In the genomic region with DNA sequence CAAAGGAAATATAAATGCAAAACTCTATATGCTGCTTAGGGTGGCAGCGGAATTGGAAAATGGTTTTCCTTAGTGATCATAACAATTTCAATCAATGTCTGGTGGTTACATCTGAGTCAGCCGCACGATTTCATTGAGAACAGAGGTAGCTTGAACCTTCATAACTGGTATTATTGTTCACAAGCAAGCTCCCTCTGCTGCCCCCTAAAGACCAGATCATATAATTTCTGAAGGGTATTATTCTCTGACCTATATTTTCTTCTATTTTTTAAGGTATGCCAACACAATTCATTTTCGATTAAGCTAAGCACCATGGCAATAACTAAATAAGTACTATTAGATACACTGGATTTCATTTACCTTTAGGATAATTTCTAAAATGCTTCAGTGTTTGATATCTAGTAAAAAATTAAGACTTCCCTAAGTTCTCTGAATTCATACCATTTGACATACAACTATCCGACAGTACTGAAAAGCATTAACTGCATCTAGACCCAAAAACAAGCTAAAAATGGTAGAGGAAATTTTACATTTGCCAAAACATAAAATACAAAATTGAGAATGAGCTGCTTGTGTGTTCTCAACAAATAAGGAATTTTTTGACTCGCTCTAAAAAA, we compare ENCODE assay signal across 8 cellular contexts.
DNase-seq lines count a peak whose midpoint lies in the region; ATAC-seq and TF ChIP-seq lines count a peak whose summit lies in the region.

No MANE protein-coding gene starts in this region.

- no peaks in the 10 kb centered on the region for H3K79me2 ChIP-seq in OCI-LY3 (ENCODE audit: low read length)

- WGBS in psoas muscle, 3 donors, result 72 to 78% (median 75%) methylated on average over 6 of the region's 6 CpGs

- H3K27me3 ChIP-seq in OCI-LY3 (ENCODE audit: low read depth, low read length), result no peaks in the 10 kb centered on the region
- no peaks in the 10 kb centered on the region for H3K27me3 ChIP-seq in psoas muscle (ENCODE audit: insufficient read depth in 3 of 3, low read length in 2 of 3)

- H3K9me3 ChIP-seq in OCI-LY3 (ENCODE audit: insufficient read depth, low read length) (no peaks in the 10 kb centered on the region), psoas muscle (no peaks in the 10 kb centered on the region)

- no peak overlapping the region for H2AFZ ChIP-seq in OCI-LY3 (ENCODE audit: low read depth, low read length)

- H3K27ac ChIP-seq in OCI-LY3 (ENCODE audit: low read length) (no peak overlapping the region), psoas muscle (no peak overlapping the region)

- CTCF ChIA-PET in GM10248 (lab: Yijun Ruan, JAX), result interaction anchor here (0.6 to 4.0 kb wide), 38 partner anchors 8 to 836 kb away, joined by 3 to 33 read pairs (median 4); a partner anchor contains a TSS

- H3K9ac ChIP-seq in OCI-LY3 (ENCODE audit: low read length), result no peak overlapping the region

- H3K36me3 ChIP-seq in OCI-LY3 (replicated peaks; ENCODE audit: low read depth, low read length) (no peaks in the 10 kb centered on the region), psoas muscle (ENCODE audit: insufficient read depth in 1 of 2, low read depth in 1 of 2) (no peaks in the 10 kb centered on the region)

- DNase-seq in GM10248 (ENCODE audit: extremely low spot score) (peak; percentile 13), epithelial cell of esophagus (ENCODE audit: low read depth) (peak; percentile 45), psoas muscle (no peak)
- DNase-seq in stimulated activated CD8-positive, alpha-beta memory T cell treated with anti-CD3 and anti-CD28 coated beads, Interleukin-4, amount 100 ng/mL, for 48 hours, result no peak

- no peak overlapping the region for H3K4me3 ChIP-seq in OCI-LY3 (ENCODE audit: low read length)
- H3K4me3 ChIP-seq in epithelial cell of esophagus (ENCODE audit: low read length), result no peak overlapping the region
- no peak overlapping the region for H3K4me3 ChIP-seq in psoas muscle

- no peaks in the 10 kb centered on the region for H4K20me1 ChIP-seq in OCI-LY3 (ENCODE audit: insufficient read depth, low read length)

- ATAC-seq in HG02623 (IDR thresholded peaks at IDR 0.05; ENCODE audit: unreplicated experiment), result peak; percentile 59
- no peak for ATAC-seq in psoas muscle
- ATAC-seq in HG02981 (IDR thresholded peaks at IDR 0.05; ENCODE audit: unreplicated experiment), result no peak
- ATAC-seq in HG02678 (IDR thresholded peaks at IDR 0.05; ENCODE audit: unreplicated experiment), result no peak

- intact Hi-C loops in psoas muscle (cut with DNase I), result no loop called here

- TF ChIP-seq CTCF in GM10248 (IDR thresholded peaks at IDR 0.05; ENCODE audit: control extremely low read depth, extremely low read depth, low read depth, missing control alignments) (peak; percentile 32), OCI-LY3 (IDR thresholded peaks at IDR 0.05; ENCODE audit: low read depth, low read length) (peak; percentile 59), epithelial cell of esophagus (IDR thresholded peaks at IDR 0.05; ENCODE audit: insufficient read depth, low read depth, low read length, missing control alignments) (peak; percentile 59), psoas muscle (IDR thresholded peaks at IDR 0.05) (peak; percentile 23)

- H3K4me2 ChIP-seq in OCI-LY3 (ENCODE audit: low read length), result peak overlapping the region; percentile 30; the same call in 1 of the 2 replicates

- POLR2A ChIA-PET in GM10248 (lab: Yijun Ruan, JAX), result no interaction called here

- peaks cover 6% of the 10 kb centered on the region for H3K4me1 ChIP-seq in OCI-LY3 (ENCODE audit: low read length)
- H3K4me1 ChIP-seq in psoas muscle, result no peaks in the 10 kb centered on the region

Comparison
In these comparisons a context has a peak if more than half of its experiments do, and no peak if none do; other contexts are left out.
1. DNase-seq: peak in GM10248 (single experiment) and epithelial cell of esophagus (single experiment); none in psoas muscle (0 of 2) and stimulated activated CD8-positive, alpha-beta memory T cell treated with anti-CD3 and anti-CD28 coated beads, Interleukin-4, amount 100 ng/mL, for 48 hours (single experiment).
2. Peak in every context shown above with its lines, with median percentiles within 50 percentile points of each other: CTCF ChIP-seq.